ENCODE assay signal across 9 cellular contexts in the genomic region with DNA sequence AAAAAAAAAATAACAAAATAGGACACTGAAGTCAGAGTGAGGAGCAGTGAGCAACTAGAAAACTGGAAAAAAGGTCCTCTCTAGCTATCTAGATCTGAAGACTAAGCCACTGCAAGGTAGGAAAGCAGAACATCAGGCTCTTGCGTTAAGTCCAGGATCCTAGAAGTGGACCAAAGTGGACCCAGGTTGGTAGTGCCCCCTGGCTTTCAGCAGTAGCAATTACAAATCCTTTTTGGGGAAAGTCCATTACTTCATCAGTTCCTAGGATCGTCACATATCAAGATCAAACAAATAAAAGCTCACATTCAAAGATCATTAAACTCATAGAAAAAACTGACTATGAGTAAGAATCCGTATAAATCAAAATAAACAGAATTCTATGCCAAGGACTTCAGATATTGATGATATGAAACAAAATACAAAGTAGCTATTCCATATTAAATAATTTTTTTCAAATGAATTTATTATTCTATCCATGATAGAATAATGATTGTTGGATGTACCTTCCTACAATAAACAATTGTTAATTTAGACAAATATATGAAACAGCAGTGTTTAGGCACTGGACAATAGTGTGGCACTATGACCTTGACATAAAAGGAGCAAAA. TPM values are rescaled to one million over a fixed set of nuclear protein-coding genes. Genes with fewer than 3 reads are reported as not detected.
A peak's percentile ranks its signal among the peaks of the same experiment; 100 is the strongest.
DNase-seq lines count a peak whose midpoint lies in the region; ATAC-seq, FAIRE-seq and TF ChIP-seq lines count a peak whose summit lies in the region.
"Had no signal": no experiment of that assay in that cellular context is flagged by ENCODE, and none has a peak within 500 bp of the region (broad histone marks: within the 10 kb centered on the region; RNA-seq: fewer than 3 reads in every experiment).

No MANE protein-coding gene starts in this region.

- H3K79me2 ChIP-seq in K562 (ENCODE audit: control insufficient read depth, insufficient read depth, low read length) = peaks cover 7% of the 10 kb centered on the region; the same call in 2 of the 3 replicates

- H3K27me3 Mint-ChIP-seq in activated T-helper 2 cell treated with anti-CD3 and anti-CD28 coated beads, Interferon-gamma antibody, Interleukin-2, Interleukin-4, amounts not matched to agents 10 μg/mL and 5 μg/mL and 100 μg/mL, durations not matched to agents 14 hours and 24 hours and 36 hours (ENCODE audit: low read depth) = peaks cover 13% of the 10 kb centered on the region

- H3K4me1 ChIP-seq in HEK293 (ENCODE audit: control insufficient read depth, insufficient read depth, low read length) = peaks cover 8% of the 10 kb centered on the region; the same call in 1 of the 2 replicates
- H3K4me1 ChIP-seq in K562 (replicated peaks in 1 of 2; ENCODE audit: control insufficient read depth in 2 of 2, insufficient read depth in 2 of 2, low read length in 2 of 2) = peaks cover 0 to 4% of the 10 kb centered on the region in 2 experiments; a peak in 2 of 5 replicates
- H3K4me1 ChIP-seq in right cardiac atrium (ENCODE audit: control insufficient read depth, insufficient read depth, low read length) = no peaks in the 10 kb centered on the region

- peak; percentile 80 to 91 for TF ChIP-seq RAD21 in K562 (CRISPR knock-in tag; conservative IDR thresholded peaks at IDR 0.05 in 1 of 2, IDR thresholded peaks at IDR 0.05 in 1 of 2)

- H3K36me3 ChIP-seq in HEK293 (ENCODE audit: control insufficient read depth in 2 of 2, insufficient read depth in 1 of 2, low read length in 2 of 2) (no peaks in the 10 kb centered on the region), K562 (ENCODE audit: control insufficient read depth, insufficient read depth, low read length) (no peaks in the 10 kb centered on the region)

- H3K9me3 ChIP-seq in HEK293 (ENCODE audit: control insufficient read depth, insufficient read depth, low read depth, low read length) = no peaks in the 10 kb centered on the region
- H3K9me3 ChIP-seq in K562 (replicated peaks; ENCODE audit: control insufficient read depth, insufficient read depth, low read depth, low read length) = no peaks in the 10 kb centered on the region
- peaks cover 1% of the 10 kb centered on the region for H3K9me3 ChIP-seq in right cardiac atrium (ENCODE audit: control insufficient read depth, low read length)

- ATAC-seq in K562 (peak; percentile 80), right cardiac atrium (peak; percentile 72 to 83), sciatic nerve (peak; percentile 88)

- peaks cover 28% of the 10 kb centered on the region for H3K4me1 Mint-ChIP-seq in activated T-helper 2 cell treated with anti-CD3 and anti-CD28 coated beads, Interferon-gamma antibody, Interleukin-2, Interleukin-4, amounts not matched to agents 10 μg/mL and 5 μg/mL and 100 μg/mL, durations not matched to agents 14 hours and 24 hours and 36 hours (ENCODE audit: low read depth)

- H3K27me3 ChIP-seq in K562 (ENCODE audit: control insufficient read depth in 2 of 2, insufficient read depth in 2 of 2, low read length in 2 of 2) = no peaks in the 10 kb centered on the region
- H3K27me3 ChIP-seq in right cardiac atrium (ENCODE audit: control insufficient read depth, insufficient read depth) = no peaks in the 10 kb centered on the region

- H3K36me3 Mint-ChIP-seq in activated T-helper 2 cell treated with anti-CD3 and anti-CD28 coated beads, Interferon-gamma antibody, Interleukin-2, Interleukin-4, amounts not matched to agents 10 μg/mL and 5 μg/mL and 100 μg/mL, durations not matched to agents 14 hours and 24 hours and 36 hours (ENCODE audit: low read depth) = no peaks in the 10 kb centered on the region

- BruUV-seq in K562 (replicated peaks; lab: Mats Ljungman, UMichigan) = no TSS peak

- no peak; the same call in 1 of the 2 replicates for TF ChIP-seq EP300 in K562 (IDR thresholded peaks at IDR 0.05; ENCODE audit: low read length)

- in situ Hi-C loops in K562 (cut with MboI) = no loop called here

- H3K27ac ChIP-seq in HEK293 (ENCODE audit: extremely low read depth, low read depth, low read length) (no peak overlapping the region), K562 (ENCODE audit: extremely low read depth, low read depth, low read length) (no peak overlapping the region), right cardiac atrium (ENCODE audit: low read length) (no peak overlapping the region)

- H3K27ac Mint-ChIP-seq in activated T-helper 2 cell treated with anti-CD3 and anti-CD28 coated beads, Interferon-gamma antibody, Interleukin-2, Interleukin-4, amounts not matched to agents 10 μg/mL and 5 μg/mL and 100 μg/mL, durations not matched to agents 14 hours and 24 hours and 36 hours = no peak overlapping the region
- H3K27ac Mint-ChIP-seq: CD8-positive, alpha-beta memory T cell had no signal

- peak; percentile 52 for TF ChIP-seq CTCF in HEK293 (tag by site-specific recombination; IDR thresholded peaks at IDR 0.05)
- peak; percentile 82 to 94 (median 93) for TF ChIP-seq CTCF in K562 (IDR thresholded peaks at IDR 0.05 in 2 of 3, conservative IDR thresholded peaks at IDR 0.05 in 1 of 3; ENCODE audit: insufficient read depth in 2 of 3, low read depth in 1 of 3, low read length in 3 of 3)

- POLR2A ChIA-PET in HEK293 (lab: Yijun Ruan, JAX) (interaction anchor here (0.7 kb wide), 2 partner anchors 232 to 626 kb away, joined by 3 to 4 read pairs; no protein-coding TSS in a partner anchor), K562 (lab: Yijun Ruan, JAX) (interaction anchor here (0.9 to 1.2 kb wide), 6 partner anchors 8 to 61 kb away, joined by 3 to 5 read pairs (median 4); no protein-coding TSS in a partner anchor)

- H3K9me1 ChIP-seq in K562 (ENCODE audit: control insufficient read depth, insufficient read depth, low read length) = no peaks in the 10 kb centered on the region

- CTCF ChIA-PET in HEK293 (lab: Yijun Ruan, JAX) (interaction anchor here (0.6 to 3.8 kb wide), 55 partner anchors 8 to 698 kb away, joined by 3 to 46 read pairs (median 4); no protein-coding TSS in a partner anchor), K562 (lab: Yijun Ruan, JAX; ENCODE audit: low intra/inter-chr PET ratio) (interaction anchor here (1.2 kb wide), 1 partner anchor 76 kb away, joined by 4 read pairs; no protein-coding TSS in a partner anchor)

- peak; percentile 95 for FAIRE-seq in K562 (lab: Jason Lieb, UNC)

- WGBS in K562 (ENCODE audit: insufficient coverage, low coverage, missing lambda C conversion rate) = 2% methylated on average over 3 of the region's 3 CpGs
- 2% methylated on average over 3 of the region's 3 CpGs for WGBS in right cardiac atrium

- H3K9me3 Mint-ChIP-seq in activated T-helper 2 cell treated with anti-CD3 and anti-CD28 coated beads, Interferon-gamma antibody, Interleukin-2, Interleukin-4, amounts not matched to agents 10 μg/mL and 5 μg/mL and 100 μg/mL, durations not matched to agents 14 hours and 24 hours and 36 hours = no peaks in the 10 kb centered on the region

- intact Hi-C loops in K562 (cut with micrococcal nuclease) = loop anchor here (1.0 to 10.0 kb wide), 6 partner anchors 75 to 636 kb away; a partner anchor contains a TSS
- intact Hi-C loops in right cardiac atrium (cut with DNase I) = loop anchor here in 2 of 4 donors (2.0 to 5.0 kb wide), 2 partner anchors 83 to 86 kb away; no protein-coding TSS in a partner anchor
- intact Hi-C loops in sciatic nerve (cut with DNase I) = no loop called here
- intact Hi-C loops in activated T-helper 2 cell treated with anti-CD3 and anti-CD28 coated beads, Interferon-gamma antibody, Interleukin-2, Interleukin-4, amounts not matched to agents 10 μg/mL and 5 μg/mL and 100 μg/mL, durations not matched to agents 14 hours and 24 hours and 36 hours (cut with micrococcal nuclease) = no loop called here

- no peak overlapping the region for H2AFZ ChIP-seq in K562 (ENCODE audit: low read depth, low read length)

- no peak overlapping the region for H3K4me3 Mint-ChIP-seq in activated T-helper 2 cell treated with anti-CD3 and anti-CD28 coated beads, Interferon-gamma antibody, Interleukin-2, Interleukin-4, amounts not matched to agents 10 μg/mL and 5 μg/mL and 100 μg/mL, durations not matched to agents 14 hours and 24 hours and 36 hours (ENCODE audit: low read depth)
- H3K4me3 Mint-ChIP-seq: CD8-positive, alpha-beta memory T cell had no signal

- no peaks in the 10 kb centered on the region for H4K20me1 ChIP-seq in K562 (replicated peaks; ENCODE audit: control insufficient read depth, insufficient read depth, low read length)

- no peak overlapping the region for H3K9ac ChIP-seq in K562 (ENCODE audit: insufficient read depth in 1 of 2, low read depth in 2 of 2, low read length in 2 of 2)

- H3K4me2 ChIP-seq in K562 (ENCODE audit: insufficient read depth, low read length) = no peak overlapping the region

- H3K4me3 ChIP-seq in HEK293 (ENCODE audit: low read depth, low read length) = no peak overlapping the region
- no peak overlapping the region for H3K4me3 ChIP-seq in K562
- no peak overlapping the region for H3K4me3 ChIP-seq in right cardiac atrium (ENCODE audit: low read length)

- peak; percentile 28 for DNase-seq in NCI-H2107 treated with DMSO at 0.1 percent for 48 hours (lab: John Stamatoyannopoulos, UW; ENCODE audit: unreplicated experiment)
- no peak for DNase-seq in NCI-H2107 (lab: John Stamatoyannopoulos, UW)
- DNase-seq in NCI-H748 (lab: John Stamatoyannopoulos, UW; ENCODE audit: unreplicated experiment) = peak; percentile 84
- DNase-seq in K562 (ENCODE audit: extremely low read depth in 1 of 4, low spot score in 3 of 4) = peak; percentile 63 to 85 (median 74)
- DNase-seq in right cardiac atrium = peak in 1 of 3 donors; percentile 37
- DNase-seq in sciatic nerve (ENCODE audit: low spot score) = no peak
- no peak for DNase-seq in activated T-helper 2 cell treated with anti-CD3 and anti-CD28 coated beads, Interferon-gamma antibody, Interleukin-2, Interleukin-4, amounts not matched to agents 10 μg/mL and 5 μg/mL and 100 μg/mL, durations not matched to agents 14 hours and 24 hours and 36 hours (ENCODE audit: low spot score)

- TF ChIP-seq POLR2A in K562 (conservative IDR thresholded peaks at IDR 0.05) = no peak

RNA-seq across cellular contexts. Expression of a gene that starts 6.5 kb away (rescaled TPM):
- 131 and 332 TPM in 2 replicates for total RNA-seq in K562 (2011; cell fraction: chromatin; rRNA removed; ENCODE audit: low replicate concordance)
- 38.0 and 56.7 TPM in 2 replicates for total RNA-seq in K562 (2011; cell fraction: nucleolus; rRNA removed)
- total RNA-seq in K562 (2011; cell fraction: nucleoplasm; rRNA removed) = 86.9 and 126 TPM in 2 replicates
- total RNA-seq in K562 (2014; rRNA removed) (18.1 and 22.6 TPM in 2 replicates), K562 (2014; rRNA removed; fragmentation: Illumina TruSeq; extraction: Trizol) (37.6 and 47.4 TPM in 2 replicates), K562 (2015; rRNA removed; fragmentation: Illumina TruSeq; extraction: Trizol) (32.3 and 35.2 TPM in 2 replicates), K562 (2021) (41.0 and 43.2 TPM in 2 replicates), right cardiac atrium (10 to 100 TPM; 27.6 to 43.1 (median 30.7) TPM), sciatic nerve (71.8 TPM)
- polyA plus RNA-seq in K562 (2011; rRNA removed) (31.7 and 46.6 TPM in 2 replicates), K562 (2014; fragmentation: Illumina TruSeq; extraction: Trizol) (18.8 and 19.7 TPM in 2 replicates), K562 (2014; fragmentation: Nextera tagmentation; extraction: Ambion mirVana) (10 to 100 TPM; 13.9 to 15.9 TPM), K562 (2014; rRNA removed) (14.2 and 17.0 TPM in 2 replicates), right cardiac atrium (6.6 TPM)
- 9.1 and 16.2 TPM in 2 replicates for polyA plus RNA-seq in K562 (2011; cell fraction: cytosol; rRNA removed)
- 58.1 and 62.5 TPM in 2 replicates for polyA plus RNA-seq in K562 (2011; cell fraction: nucleus; rRNA removed)
- 11.7 and 13.1 TPM in 2 replicates for polyA plus RNA-seq in K562 (2012)
- 205 and 242 TPM in 2 replicates for polyA minus RNA-seq in K562 (2011; rRNA and poly(A)+ RNA removed)
- polyA minus RNA-seq in K562 (2011; cell fraction: cytosol; rRNA and poly(A)+ RNA removed) = 41.3 and 55.6 TPM in 2 replicates
- 123 and 176 TPM in 2 replicates for polyA minus RNA-seq in K562 (2011; cell fraction: nucleus; rRNA and poly(A)+ RNA removed)
- 28.2 and 29.8 TPM in 2 replicates for total RNA-seq in activated T-helper 2 cell treated with anti-CD3 and anti-CD28 coated beads, Interferon-gamma antibody, Interleukin-2, Interleukin-4, amounts not matched to agents 10 μg/mL and 5 μg/mL and 100 μg/mL, durations not matched to agents 14 hours and 24 hours and 36 hours

Comparison
In these comparisons a context has a peak if more than half of its experiments do, and no peak if none do; other contexts are left out.
1. DNase-seq: peak in NCI-H2107 treated with DMSO at 0.1 percent for 48 hours (single experiment), NCI-H748 (single experiment) and K562 (4 of 4); none in NCI-H2107 (single experiment), sciatic nerve (single experiment) and activated T-helper 2 cell treated with anti-CD3 and anti-CD28 coated beads, Interferon-gamma antibody, Interleukin-2, Interleukin-4, amounts not matched to agents 10 μg/mL and 5 μg/mL and 100 μg/mL, durations not matched to agents 14 hours and 24 hours and 36 hours (single experiment).
2. Peak in every context shown above with its lines, with median percentiles within 50 percentile points of each other: ATAC-seq.